In the genomic region with DNA sequence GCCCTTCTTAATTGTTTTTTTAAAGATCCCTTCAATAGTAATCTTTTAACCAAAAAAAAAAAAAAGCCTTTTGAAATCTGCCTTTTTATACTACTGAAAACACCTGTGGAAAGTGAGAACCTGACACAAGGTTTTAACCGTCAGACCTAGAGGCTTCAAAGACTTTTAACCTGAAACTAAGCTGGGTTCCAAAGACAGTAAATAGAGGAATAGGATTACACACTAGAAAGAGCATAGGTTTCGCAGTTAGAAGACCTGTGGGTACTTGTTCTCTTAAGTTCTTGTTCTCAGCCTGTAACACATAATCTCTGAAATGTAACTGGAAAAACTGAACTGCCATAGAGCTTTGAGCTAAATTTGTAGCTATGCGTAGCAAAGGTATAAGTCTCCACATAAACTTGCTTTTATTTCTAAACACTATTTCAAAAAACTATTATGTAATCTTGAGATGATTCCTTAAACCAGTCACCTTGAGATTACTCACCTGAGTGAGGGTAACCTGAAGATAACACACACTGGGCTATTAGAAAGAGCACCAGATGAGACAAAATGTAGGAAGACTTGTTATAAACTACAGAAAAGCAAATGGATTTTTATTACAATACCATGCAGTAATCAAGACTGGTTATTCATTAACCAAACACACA, we compare ENCODE assay signal across 18 cellular contexts.
A peak's percentile ranks its signal among the peaks of the same experiment; 100 is the strongest.
DNase-seq lines count a peak whose midpoint lies in the region; ATAC-seq and TF ChIP-seq lines count a peak whose summit lies in the region.
"Had no signal": no experiment of that assay in that cellular context is flagged by ENCODE, and none has a peak within 500 bp of the region (broad histone marks: within the 10 kb centered on the region; RNA-seq: fewer than 3 reads in every experiment).

No MANE protein-coding gene starts in this region.

- H3K4me2 ChIP-seq in PC-9: no peak overlapping the region

- H3K36me3 Mint-ChIP-seq in activated naive CD4-positive, alpha-beta T cell treated with anti-CD3 and anti-CD28 coated beads, Interleukin-2, amount 10 ng/mL, durations not matched to agents 7 days and 5 days: peaks cover 54% of the 10 kb centered on the region
- H3K36me3 Mint-ChIP-seq: WTC11 had no signal

- H3K4me3 ChIP-seq in PC-9: no peak overlapping the region
- no peak overlapping the region for H3K4me3 ChIP-seq in epithelial cell of esophagus (ENCODE audit: low read length)
- H3K4me3 ChIP-seq in stomach: no peak overlapping the region
- H3K4me3 ChIP-seq: cardiac muscle cell, suprapubic skin had no signal

- DNase-seq in activated naive CD4-positive, alpha-beta T cell treated with anti-CD3 and anti-CD28 coated beads, Interleukin-2, amount 10 ng/mL, durations not matched to agents 7 days and 5 days: no peak
- DNase-seq in activated naive CD4-positive, alpha-beta T cell (lab: John Stamatoyannopoulos, UW): no peak
- DNase-seq in PC-9 (no peak), epithelial cell of esophagus (ENCODE audit: low read depth) (peak; percentile 52), stomach (no peak), omental fat pad (ENCODE audit: low spot score) (no peak)
- DNase-seq: activated CD8-positive, alpha-beta memory T cell treated with anti-CD3 and anti-CD28 coated beads, Interleukin-2, amount 50 U/mL, for 4 hours; KBM-7; NCI-H2081; NCI-H510A treated with DMSO at 0.1 percent for 48 hours; stimulated activated CD4-positive, alpha-beta T cell treated with anti-CD3 and anti-CD28 coated beads, Interleukin-2, amount 100 ng/mL, for 24 hours had no signal

- intact Hi-C loops in PC-9 (cut with micrococcal nuclease; ENCODE audit: unreplicated experiment) (no loop called here), stomach (cut with DNase I; ENCODE audit: low total_unique reads) (no loop called here)

- H4K20me1 ChIP-seq in PC-9 (ENCODE audit: insufficient read depth): peaks cover 51% of the 10 kb centered on the region

- peaks cover 80% of the 10 kb centered on the region for H3K4me1 Mint-ChIP-seq in activated naive CD4-positive, alpha-beta T cell treated with anti-CD3 and anti-CD28 coated beads, Interleukin-2, amount 10 ng/mL, durations not matched to agents 7 days and 5 days
- H3K4me1 Mint-ChIP-seq: WTC11 had no signal

- H3K36me3 ChIP-seq in PC-9 (ENCODE audit: low read depth) (peaks cover 30% of the 10 kb centered on the region), stomach (peaks cover 11 to 54% (median 35%) of the 10 kb centered on the region in 4 donors)
- H3K36me3 ChIP-seq: cardiac muscle cell had no signal

- WGBS in stomach, 5 donors: 67 to 81% (median 71%) methylated on average over 3 of the region's 3 CpGs

- H3K27ac Mint-ChIP-seq in activated naive CD4-positive, alpha-beta T cell treated with anti-CD3 and anti-CD28 coated beads, Interleukin-2, amount 10 ng/mL, durations not matched to agents 7 days and 5 days: no peak overlapping the region
- H3K27ac Mint-ChIP-seq: WTC11 had no signal

- H3K4me1 ChIP-seq in PC-9 (replicated peaks; ENCODE audit: insufficient read depth) (no peaks in the 10 kb centered on the region), stomach (peaks cover 10 to 71% (median 34%) of the 10 kb centered on the region in 4 donors)
- H3K4me1 ChIP-seq: parathyroid adenoma, suprapubic skin had no signal

- H2AFZ ChIP-seq in PC-9: no peak overlapping the region
- H2AFZ ChIP-seq: parathyroid adenoma had no signal

- no peaks in the 10 kb centered on the region for H3K9me3 Mint-ChIP-seq in activated naive CD4-positive, alpha-beta T cell treated with anti-CD3 and anti-CD28 coated beads, Interleukin-2, amount 10 ng/mL, durations not matched to agents 7 days and 5 days
- H3K9me3 Mint-ChIP-seq: WTC11 had no signal

- H3K9me3 ChIP-seq in PC-9 (ENCODE audit: insufficient read depth, low read depth): no peaks in the 10 kb centered on the region
- no peaks in the 10 kb centered on the region for H3K9me3 ChIP-seq in stomach
- H3K9me3 ChIP-seq: suprapubic skin had no signal

- H3K27me3 Mint-ChIP-seq in activated naive CD4-positive, alpha-beta T cell treated with anti-CD3 and anti-CD28 coated beads, Interleukin-2, amount 10 ng/mL, durations not matched to agents 7 days and 5 days: no peaks in the 10 kb centered on the region

- peaks cover 47% of the 10 kb centered on the region; the same call in 1 of the 2 replicates for H3F3A ChIP-seq in PC-9 (ENCODE audit: insufficient read depth, low read depth)

- H3K79me2 ChIP-seq in PC-9 (ENCODE audit: low read depth): peaks cover 74% of the 10 kb centered on the region

- H3K4me3 Mint-ChIP-seq in activated naive CD4-positive, alpha-beta T cell treated with anti-CD3 and anti-CD28 coated beads, Interleukin-2, amount 10 ng/mL, durations not matched to agents 7 days and 5 days: peak overlapping the region; percentile 2
- H3K4me3 Mint-ChIP-seq: WTC11 had no signal

- POLR2A ChIA-PET in PC-9 (lab: Charles Lee; ENCODE audit: unreplicated experiment): interaction anchor here (0.7 kb wide), 1 partner anchor 714 kb away, joined by 9 read pairs; no protein-coding TSS in a partner anchor

- ATAC-seq in GM19328 (IDR thresholded peaks at IDR 0.05; ENCODE audit: unreplicated experiment) (no peak), GM21381 (IDR thresholded peaks at IDR 0.05; ENCODE audit: unreplicated experiment) (no peak), omental fat pad (ENCODE audit: low FRiP score) (no peak)
- ATAC-seq: Right ventricle myocardium inferior, WTC11 had no signal

- CTCF ChIA-PET in activated naive CD4-positive, alpha-beta T cell treated with anti-CD3 and anti-CD28 coated beads, Interleukin-2, amount 10 ng/mL, durations not matched to agents 7 days and 5 days (lab: Charles Lee): interaction anchor here (0.8 to 1.1 kb wide), 3 partner anchors 10 to 28 kb away, joined by 3 read pairs; no protein-coding TSS in a partner anchor
- CTCF ChIA-PET in PC-9 (lab: Charles Lee): interaction anchor here (0.7 kb wide), 2 partner anchors 9 to 662 kb away, joined by 4 to 7 read pairs; no protein-coding TSS in a partner anchor

- no TSS peak for BruUV-seq in PC-9 (replicated peaks; lab: Mats Ljungman, UMichigan)

- TF ChIP-seq EP300 in stomach (IDR thresholded peaks at IDR 0.05): no peak

- H3K27me3 ChIP-seq in PC-9 (ENCODE audit: insufficient read depth, low read depth): no peaks in the 10 kb centered on the region
- H3K27me3 ChIP-seq in stomach: no peaks in the 10 kb centered on the region
- H3K27me3 ChIP-seq: cardiac muscle cell, suprapubic skin had no signal

- H3K27ac ChIP-seq in PC-9: 0 out of 2 replicates have a peak overlapping the region, but pooled peaks have one; percentile 6
- H3K27ac ChIP-seq in stomach: peak overlapping the region in 4 of 5 donors; percentile 6 to 35 (median 20)
- H3K27ac ChIP-seq: cardiac muscle cell, parathyroid adenoma, suprapubic skin had no signal

- no peaks in the 10 kb centered on the region for H3K9me2 ChIP-seq in PC-9 (ENCODE audit: insufficient read depth)

- TF ChIP-seq POLR2A in stomach (IDR thresholded peaks at IDR 0.05): no peak

- TF ChIP-seq CTCF in PC-9 (conservative IDR thresholded peaks at IDR 0.05): no peak
- no peak for TF ChIP-seq CTCF in epithelial cell of esophagus (IDR thresholded peaks at IDR 0.05; ENCODE audit: insufficient read depth, low read depth, low read length, missing control alignments)
- TF ChIP-seq CTCF in stomach (IDR thresholded peaks at IDR 0.05): no peak
- no peak for TF ChIP-seq CTCF in omental fat pad (IDR thresholded peaks at IDR 0.05)
